Comparison of ENCODE assay signal across 15 cellular contexts in genomic region chr13:88456155-88456554, GRCh38.
"Had no signal": no experiment of that assay in that cellular context is flagged by ENCODE, and none has a peak within 500 bp of the region (broad histone marks: within the 10 kb centered on the region; RNA-seq: fewer than 3 reads in every experiment).

No MANE protein-coding gene starts in this region.

- H3K27ac Mint-ChIP-seq: activated naive CD8-positive, alpha-beta T cell treated with anti-CD3 and anti-CD28 coated beads, Interleukin-2, amount 10 ng/mL, durations not matched to agents 7 days and 5 days; activated T-helper 1 cell treated with anti-CD3 and anti-CD28 coated beads, Interleukin-12 subunit alpha, Interleukin-12 subunit beta, Interleukin-2, Interleukin-4 antibody, amounts not matched to agents 30 ng/mL and 10 ng/mL and 1 ng/mL, durations not matched to agents 14 hours and 24 hours and 36 hours; brain; stimulated activated naive CD8-positive, alpha-beta T cell treated with anti-CD3 and anti-CD28 coated beads, Interleukin-15, Interleukin-2, amounts not matched to agents 100 ng/mL and 50 ng/mL, for 24 hours had no signal

- H3K27me3 Mint-ChIP-seq: activated naive CD8-positive, alpha-beta T cell treated with anti-CD3 and anti-CD28 coated beads, Interleukin-2, amount 10 ng/mL, durations not matched to agents 7 days and 5 days; stimulated activated naive CD8-positive, alpha-beta T cell treated with anti-CD3 and anti-CD28 coated beads, Interleukin-15, Interleukin-2, amounts not matched to agents 100 ng/mL and 50 ng/mL, for 24 hours had no signal

- H3K4me3 Mint-ChIP-seq: activated naive CD8-positive, alpha-beta T cell treated with anti-CD3 and anti-CD28 coated beads, Interleukin-2, amount 10 ng/mL, durations not matched to agents 7 days and 5 days; activated T-helper 1 cell treated with anti-CD3 and anti-CD28 coated beads, Interleukin-12 subunit alpha, Interleukin-12 subunit beta, Interleukin-2, Interleukin-4 antibody, amounts not matched to agents 30 ng/mL and 10 ng/mL and 1 ng/mL, durations not matched to agents 14 hours and 24 hours and 36 hours; brain; immature natural killer cell; neural crest cell; stimulated activated naive CD8-positive, alpha-beta T cell treated with anti-CD3 and anti-CD28 coated beads, Interleukin-15, Interleukin-2, amounts not matched to agents 100 ng/mL and 50 ng/mL, for 24 hours had no signal

- ATAC-seq: foreskin keratinocyte, psoas muscle, sciatic nerve had no signal

- H3K36me3 Mint-ChIP-seq: activated naive CD8-positive, alpha-beta T cell treated with anti-CD3 and anti-CD28 coated beads, Interleukin-2, amount 10 ng/mL, durations not matched to agents 7 days and 5 days; brain had no signal

- H3K9me3 Mint-ChIP-seq: activated naive CD8-positive, alpha-beta T cell treated with anti-CD3 and anti-CD28 coated beads, Interleukin-2, amount 10 ng/mL, durations not matched to agents 7 days and 5 days; brain; neural crest cell; stimulated activated naive CD8-positive, alpha-beta T cell treated with anti-CD3 and anti-CD28 coated beads, Interleukin-15, Interleukin-2, amounts not matched to agents 100 ng/mL and 50 ng/mL, for 24 hours had no signal

- DNase-seq: activated CD4-positive, CD25-positive, alpha-beta regulatory T cell treated with anti-CD3 and anti-CD28 coated beads, Interleukin-2, amount 50 U/mL, for 72 hours; activated naive CD8-positive, alpha-beta T cell treated with anti-CD3 and anti-CD28 coated beads, Interleukin-2, amount 10 ng/mL, durations not matched to agents 7 days and 5 days; central memory CD4-positive, alpha-beta T cell; cortex of kidney; effector CD4-positive, alpha-beta T cell; foreskin keratinocyte; immature natural killer cell; psoas muscle; T-helper 2 cell; trophoblast cell had no signal

- H3K4me1 Mint-ChIP-seq: activated naive CD8-positive, alpha-beta T cell treated with anti-CD3 and anti-CD28 coated beads, Interleukin-2, amount 10 ng/mL, durations not matched to agents 7 days and 5 days; neural crest cell had no signal
